18 cellular contexts compared by ENCODE assay signal in the genomic region with DNA sequence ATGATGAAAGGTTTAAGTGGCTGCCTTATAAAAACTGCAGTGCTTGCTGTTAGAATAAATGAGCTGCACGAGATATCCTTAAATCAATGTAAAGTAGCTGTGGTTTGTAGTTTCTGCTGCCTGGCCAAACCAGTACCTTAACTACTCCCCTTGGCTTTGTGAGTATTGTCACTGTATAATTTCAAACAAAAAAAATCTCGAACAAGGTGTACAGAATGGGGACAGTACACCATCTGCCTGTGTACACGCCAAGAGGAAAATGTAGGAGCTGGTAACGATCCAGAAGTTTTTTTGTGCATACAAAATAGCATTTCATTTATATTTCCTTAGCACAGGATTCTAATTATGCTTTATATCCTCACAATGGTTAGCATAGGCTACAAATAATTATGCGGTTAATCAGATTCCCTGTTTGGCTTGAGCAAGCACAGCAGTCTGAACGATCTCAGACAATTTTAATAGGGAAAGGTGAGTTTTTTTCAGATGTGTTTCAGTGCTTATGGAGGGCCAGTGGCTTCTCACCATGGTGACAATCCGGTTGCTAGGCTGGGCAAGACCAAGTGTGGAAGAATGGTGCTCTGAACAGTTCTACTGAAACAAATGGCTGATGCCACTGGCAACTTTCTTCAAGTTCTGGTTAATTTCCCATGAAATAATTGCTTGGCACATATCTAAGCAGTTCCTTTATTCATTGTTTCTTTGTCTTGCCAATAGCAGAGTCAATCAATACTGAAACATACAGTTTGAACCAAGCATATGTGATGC. TPM values are rescaled to one million over a fixed set of nuclear protein-coding genes. Genes with fewer than 3 reads are reported as not detected.
A peak's percentile ranks its signal among the peaks of the same experiment; 100 is the strongest.
DNase-seq lines count a peak whose midpoint lies in the region; ATAC-seq and TF ChIP-seq lines count a peak whose summit lies in the region.
"Had no signal": no experiment of that assay in that cellular context is flagged by ENCODE, and none has a peak within 500 bp of the region (broad histone marks: within the 10 kb centered on the region; RNA-seq: fewer than 3 reads in every experiment).

No MANE protein-coding gene starts in this region.

- no peaks in the 10 kb centered on the region for H3K4me1 ChIP-seq in suprapubic skin
- no peaks in the 10 kb centered on the region for H3K4me1 ChIP-seq in esophagus squamous epithelium
- H3K4me1 ChIP-seq: colonic mucosa, tibial nerve had no signal

- H3K36me3 ChIP-seq in suprapubic skin: peaks cover 37% of the 10 kb centered on the region
- H3K36me3 ChIP-seq in esophagus squamous epithelium: peaks cover 0 to 71% (median 4%) of the 10 kb centered on the region in 3 donors
- H3K36me3 ChIP-seq: colonic mucosa had no signal

- no peaks in the 10 kb centered on the region for H3K9me3 Mint-ChIP-seq in brain
- H3K9me3 Mint-ChIP-seq: CD4-positive, alpha-beta T cell had no signal

- TF ChIP-seq CTCF in brain (conservative IDR thresholded peaks at IDR 0.05): no peak
- no peak for TF ChIP-seq CTCF in suprapubic skin (IDR thresholded peaks at IDR 0.05)
- TF ChIP-seq CTCF in esophagus squamous epithelium (IDR thresholded peaks at IDR 0.05): no peak

- no peaks in the 10 kb centered on the region for H3K27me3 Mint-ChIP-seq in brain
- H3K27me3 Mint-ChIP-seq: CD4-positive, alpha-beta T cell had no signal

- H3K4me1 Mint-ChIP-seq in brain: peaks cover 25% of the 10 kb centered on the region

- no peak for ATAC-seq in GM21737 (IDR thresholded peaks at IDR 0.05; ENCODE audit: unreplicated experiment)

- H3K27me3 ChIP-seq in suprapubic skin (no peaks in the 10 kb centered on the region), esophagus squamous epithelium (no peaks in the 10 kb centered on the region)
- H3K27me3 ChIP-seq: colonic mucosa, tibial nerve had no signal

- peak overlapping the region in 2 of 5 experiments; percentile 47 to 54 for H3K4me3 Mint-ChIP-seq in brain
- H3K4me3 Mint-ChIP-seq: CD4-positive, alpha-beta T cell had no signal

- H3K27ac ChIP-seq in suprapubic skin (peak overlapping the region; percentile 26), esophagus squamous epithelium (no peak overlapping the region)
- H3K27ac ChIP-seq: colonic mucosa, tibial nerve had no signal

- WGBS in suprapubic skin: 71% methylated on average over 7 of the region's 7 CpGs
- WGBS in esophagus squamous epithelium, 2 donors: 81 to 88% methylated on average over 7 of the region's 7 CpGs

- TF ChIP-seq EP300 in suprapubic skin (IDR thresholded peaks at IDR 0.05): no peak

- intact Hi-C loops in esophagus squamous epithelium (cut with DNase I): no loop called here

- H3K4me3 ChIP-seq in suprapubic skin (no peak overlapping the region), esophagus squamous epithelium (no peak overlapping the region)
- H3K4me3 ChIP-seq: colonic mucosa, tibial nerve had no signal

- TF ChIP-seq POLR2A in suprapubic skin (IDR thresholded peaks at IDR 0.05): no peak
- no peak for TF ChIP-seq POLR2A in esophagus squamous epithelium (IDR thresholded peaks at IDR 0.05)

- H3K9me3 ChIP-seq in suprapubic skin: no peaks in the 10 kb centered on the region
- no peaks in the 10 kb centered on the region for H3K9me3 ChIP-seq in esophagus squamous epithelium
- H3K9me3 ChIP-seq: colonic mucosa, tibial nerve had no signal

- peaks cover 32% of the 10 kb centered on the region for H3K36me3 Mint-ChIP-seq in brain

- DNase-seq in DMS53 (lab: John Stamatoyannopoulos, UW): peak; percentile 76
- DNase-seq in DMS53 treated with DMSO at 0.1 percent for 48 hours (lab: John Stamatoyannopoulos, UW; ENCODE audit: unreplicated experiment): no peak
- peak; percentile 42 for DNase-seq in NCI-H2171 (lab: John Stamatoyannopoulos, UW)
- DNase-seq in suprapubic skin (ENCODE audit: low spot score in 2 of 2): no peak
- DNase-seq in activated CD4-positive, CD25-positive, alpha-beta regulatory T cell (lab: John Stamatoyannopoulos, UW): no peak
- DNase-seq in esophagus squamous epithelium (lab: John Stamatoyannopoulos, UW): no peak
- DNase-seq: activated effector memory CD4-positive, alpha-beta T cell treated with Interleukin-2 at 50 U/mL for 16 hours; CD4-positive, alpha-beta T cell; colonic mucosa; HCEC 1CT; kidney; NCI-H524 treated with DMSO at 0.1 percent for 48 hours; stimulated activated CD4-positive, alpha-beta T cell treated with anti-CD3 and anti-CD28 coated beads, Interleukin-4, amount 100 ng/mL, for 24 hours had no signal

- H3K27ac Mint-ChIP-seq in brain: peak overlapping the region; percentile 63 to 97 (median 91)
- H3K27ac Mint-ChIP-seq: CD4-positive, alpha-beta T cell had no signal

RNA-seq across cellular contexts. Expression of a gene that starts 20.8 kb away (rescaled TPM):
- 335 TPM for polyA plus RNA-seq in brain (ENCODE audit: insufficient read depth, low read depth, low replicate concordance)
- total RNA-seq in suprapubic skin (100 to 1,000 TPM; 100 to 161 (median 115) TPM), esophagus squamous epithelium (10 to 100 TPM; 67.8 to 86.3 (median 76.0) TPM)

RNA-seq across cellular contexts. Expression of a gene that starts 36.8 kb away (rescaled TPM):
- 1.4 TPM for polyA plus RNA-seq in brain (ENCODE audit: insufficient read depth, low read depth, low replicate concordance)
- total RNA-seq in suprapubic skin (100 to 1,000 TPM in 1 of 4 donors, 10 to 100 TPM in 3; 17.9 to 129 (median 47.3) TPM), esophagus squamous epithelium (not detected)
- total RNA-seq: activated CD8-positive, alpha-beta memory T cell treated with anti-CD3 and anti-CD28 coated beads for 36 hours; CD4-positive, alpha-beta T cell; kidney; mucosa of gallbladder had no signal

RNA-seq across cellular contexts. Expression of a gene that starts 39.0 kb away (rescaled TPM):
- polyA plus RNA-seq in brain (ENCODE audit: insufficient read depth, low read depth, low replicate concordance): 26.2 TPM
- total RNA-seq in suprapubic skin: 10 to 100 TPM; 15.6 to 26.7 (median 21.2) TPM
- total RNA-seq in esophagus squamous epithelium: 10 to 100 TPM; 13.9 to 30.5 (median 27.3) TPM

Comparison
In these comparisons a context has a peak if more than half of its experiments do, and no peak if none do; other contexts are left out.
1. DNase-seq: peak in DMS53 (single experiment) and NCI-H2171 (single experiment); none in DMS53 treated with DMSO at 0.1 percent for 48 hours (single experiment), suprapubic skin (0 of 2), activated CD4-positive, CD25-positive, alpha-beta regulatory T cell (0 of 4) and esophagus squamous epithelium (single experiment).
2. RNA of a gene that starts 36.8 kb away (total RNA-seq): 17.9 to 129 TPM in suprapubic skin; not detected in esophagus squamous epithelium; every median in the first group is over 10 times any median in the second.